In genomic region chr17:71284032-71284755, GRCh38 we compare ENCODE assay signal across 24 cellular contexts.
DNase-seq lines count a peak whose midpoint lies in the region; FAIRE-seq and TF ChIP-seq lines count a peak whose summit lies in the region.
"Had no signal": no experiment of that assay in that cellular context is flagged by ENCODE, and none has a peak within 500 bp of the region (broad histone marks: within the 10 kb centered on the region; RNA-seq: fewer than 3 reads in every experiment).

No MANE protein-coding gene starts in this region.

- no peak overlapping the region for H3K23ac ChIP-seq in mesendoderm (ENCODE audit: low read length)

- no peak overlapping the region for H3K4me3 ChIP-seq in astrocyte (ENCODE audit: insufficient read depth, low read depth, low read length)
- no peak overlapping the region for H3K4me3 ChIP-seq in mesendoderm (ENCODE audit: low read length)
- no peak overlapping the region for H3K4me3 ChIP-seq in left ventricle myocardium inferior
- no peak overlapping the region for H3K4me3 ChIP-seq in MG63
- H3K4me3 ChIP-seq: A549; BLaER1 treated with 17β-estradiol and CSF1 and Interleukin-3, amounts not matched to agents 10 nM and 100 nM had no signal

- H4K5ac ChIP-seq in mesendoderm (ENCODE audit: low read length), result no peak overlapping the region

- intact Hi-C loops in left ventricle myocardium inferior (cut with micrococcal nuclease) (no loop called here), posterior cingulate gyrus (cut with DNase I) (no loop called here)

- H3K27me3 Mint-ChIP-seq in astrocyte (ENCODE audit: low read depth, unreplicated experiment), result peaks cover 8% of the 10 kb centered on the region
- H3K27me3 Mint-ChIP-seq: CD4-positive, alpha-beta T cell had no signal

- peaks cover 3% of the 10 kb centered on the region for H3K4me1 ChIP-seq in astrocyte (ENCODE audit: insufficient read depth, low read length)
- no peaks in the 10 kb centered on the region for H3K4me1 ChIP-seq in mesendoderm (ENCODE audit: control insufficient read depth, low read depth, low read length)
- no peaks in the 10 kb centered on the region for H3K4me1 ChIP-seq in left ventricle myocardium inferior
- H3K4me1 ChIP-seq: A549; BE2C; BLaER1 treated with 17β-estradiol and CSF1 and Interleukin-3, amounts not matched to agents 10 nM and 100 nM had no signal

- H3K18ac ChIP-seq in mesendoderm (ENCODE audit: low read length), result no peak overlapping the region

- H2BK5ac ChIP-seq in mesendoderm (ENCODE audit: low read length), result no peak overlapping the region

- H3K9me3 Mint-ChIP-seq in astrocyte (ENCODE audit: unreplicated experiment), result no peaks in the 10 kb centered on the region

- peak; percentile 31 for FAIRE-seq in HTR-8/SVneo (lab: Jason Lieb, UNC)
- no peak for FAIRE-seq in astrocyte (lab: Jason Lieb, UNC)
- FAIRE-seq: GM12891, GM18507 had no signal

- no peak overlapping the region for H3K4me3 Mint-ChIP-seq in astrocyte (ENCODE audit: unreplicated experiment)
- H3K4me3 Mint-ChIP-seq: CD14-positive monocyte; CD4-positive, alpha-beta T cell; CD8-positive, alpha-beta memory T cell had no signal

- no peak overlapping the region for H2AK5ac ChIP-seq in mesendoderm (ENCODE audit: low read length)

- TF ChIP-seq CTCF in astrocyte (IDR thresholded peaks at IDR 0.05; ENCODE audit: insufficient read depth, low read depth, low read length), result no peak
- no peak for TF ChIP-seq CTCF in left ventricle myocardium inferior (IDR thresholded peaks at IDR 0.05; ENCODE audit: borderline replicate concordance)

- no peak for DNase-seq in HTR-8/SVneo (ENCODE audit: insufficient read length, low spot score)
- DNase-seq in astrocyte (ENCODE audit: low read depth), result peak; percentile 10
- DNase-seq in kidney tubule cell (ENCODE audit: low spot score), result peak; percentile 58
- no peak for DNase-seq in mesendoderm
- DNase-seq in left ventricle myocardium inferior, result no peak
- no peak for DNase-seq in posterior cingulate gyrus
- DNase-seq in MG63, result no peak
- DNase-seq: 8988T; ACHN; AML-193; BE2C; CD4-positive, alpha-beta T cell; CD8-positive, alpha-beta memory T cell; DMS53; DMS79 treated with DMSO at 0.1 percent for 48 hours; GF-D8; GOT3; H7; HCEC 1CT had no signal

- no peaks in the 10 kb centered on the region for H3K79me1 ChIP-seq in mesendoderm (ENCODE audit: low read length)

- no peaks in the 10 kb centered on the region for H4K20me1 ChIP-seq in astrocyte (ENCODE audit: insufficient read depth, low read length)
- H4K20me1 ChIP-seq: BLaER1 treated with 17β-estradiol and CSF1 and Interleukin-3, amounts not matched to agents 10 nM and 100 nM had no signal

- H2BK15ac ChIP-seq in mesendoderm (replicated peaks; ENCODE audit: low read depth), result no peak overlapping the region

- H3K36me3 Mint-ChIP-seq in astrocyte (ENCODE audit: low read depth, unreplicated experiment), result no peaks in the 10 kb centered on the region
- H3K36me3 Mint-ChIP-seq: CD14-positive monocyte; CD8-positive, alpha-beta memory T cell had no signal

- H3K27me3 ChIP-seq in astrocyte (ENCODE audit: insufficient read depth, low read length) (no peaks in the 10 kb centered on the region), mesendoderm (ENCODE audit: insufficient read depth, low read length, poor library complexity) (no peaks in the 10 kb centered on the region), left ventricle myocardium inferior (ENCODE audit: low read depth) (no peaks in the 10 kb centered on the region), MG63 (no peaks in the 10 kb centered on the region)
- H3K27me3 ChIP-seq: BE2C; BLaER1 treated with 17β-estradiol and CSF1 and Interleukin-3, amounts not matched to agents 10 nM and 100 nM had no signal

- no peak overlapping the region for H3K4me2 ChIP-seq in astrocyte (ENCODE audit: low read length)
- H3K4me2 ChIP-seq in mesendoderm (ENCODE audit: low read length), result no peak overlapping the region
- H3K4me2 ChIP-seq: A549; BLaER1 treated with 17β-estradiol and CSF1 and Interleukin-3, amounts not matched to agents 10 nM and 100 nM had no signal

- no peak overlapping the region for H4K8ac ChIP-seq in mesendoderm (ENCODE audit: low read depth, low read length)

- H3K9me3 ChIP-seq in astrocyte (ENCODE audit: insufficient read depth, low read depth, low read length), result no peaks in the 10 kb centered on the region
- peaks cover 2% of the 10 kb centered on the region for H3K9me3 ChIP-seq in left ventricle myocardium inferior (replicated peaks)
- no peaks in the 10 kb centered on the region for H3K9me3 ChIP-seq in MG63
- H3K9me3 ChIP-seq: A549; BE2C; BLaER1 treated with 17β-estradiol and CSF1 and Interleukin-3, amounts not matched to agents 10 nM and 100 nM had no signal

- no peak overlapping the region for H3K56ac ChIP-seq in mesendoderm (ENCODE audit: low read length)

- no peak overlapping the region for H3K4ac ChIP-seq in mesendoderm (ENCODE audit: low read depth, low read length)

- WGBS in mesendoderm (ENCODE audit: extremely low coverage, insufficient coverage, low lambda C conversion rate), result no CpG with 5 or more reads among the region's 7 CpGs

- no peak overlapping the region for H3K27ac ChIP-seq in astrocyte (ENCODE audit: low read depth, low read length)
- H3K27ac ChIP-seq in mesendoderm (ENCODE audit: low read depth, low read length), result no peak overlapping the region
- no peak overlapping the region for H3K27ac ChIP-seq in left ventricle myocardium inferior (replicated peaks)
- H3K27ac ChIP-seq: A549; BLaER1 treated with 17β-estradiol and CSF1 and Interleukin-3, amounts not matched to agents 10 nM and 100 nM had no signal

- H3K36me3 ChIP-seq in astrocyte (ENCODE audit: insufficient read depth, low read length), result no peaks in the 10 kb centered on the region
- H3K36me3 ChIP-seq in mesendoderm (ENCODE audit: control insufficient read depth, insufficient read depth, low read length), result no peaks in the 10 kb centered on the region
- H3K36me3 ChIP-seq in left ventricle myocardium inferior, result no peaks in the 10 kb centered on the region
- H3K36me3 ChIP-seq in MG63, result no peaks in the 10 kb centered on the region
- H3K36me3 ChIP-seq: BE2C; BLaER1 treated with 17β-estradiol and CSF1 and Interleukin-3, amounts not matched to agents 10 nM and 100 nM had no signal

- H2BK120ac ChIP-seq in mesendoderm (ENCODE audit: low read depth, low read length), result no peak overlapping the region

- H3K79me2 ChIP-seq in astrocyte (ENCODE audit: insufficient read depth, low read length), result no peaks in the 10 kb centered on the region
- no peaks in the 10 kb centered on the region for H3K79me2 ChIP-seq in mesendoderm (ENCODE audit: control insufficient read depth, insufficient read depth, low read length)

- H2AFZ ChIP-seq in astrocyte (ENCODE audit: low read depth, low read length), result no peak overlapping the region

- H3K9ac ChIP-seq in astrocyte (ENCODE audit: low read length), result no peak overlapping the region
- no peak overlapping the region for H3K9ac ChIP-seq in mesendoderm (ENCODE audit: low read length)
- H3K9ac ChIP-seq: BLaER1 treated with 17β-estradiol and CSF1 and Interleukin-3, amounts not matched to agents 10 nM and 100 nM had no signal

- no peak overlapping the region for H3K27ac Mint-ChIP-seq in astrocyte (ENCODE audit: unreplicated experiment)
- H3K27ac Mint-ChIP-seq: CD14-positive monocyte; CD4-positive, alpha-beta T cell; CD8-positive, alpha-beta memory T cell had no signal

- H3K4me1 Mint-ChIP-seq in astrocyte (ENCODE audit: low read depth, unreplicated experiment), result peaks cover 5% of the 10 kb centered on the region
- H3K4me1 Mint-ChIP-seq: CD14-positive monocyte; CD8-positive, alpha-beta memory T cell had no signal

Comparison
In these comparisons a context has a peak if more than half of its experiments do, and no peak if none do; other contexts are left out.
1. DNase-seq: peak in astrocyte (single experiment) and kidney tubule cell (single experiment); none in HTR-8/SVneo (single experiment), mesendoderm (single experiment), left ventricle myocardium inferior (single experiment), posterior cingulate gyrus (0 of 10) and MG63 (single experiment).